33 cellular contexts compared by ENCODE assay signal in the genomic region with DNA sequence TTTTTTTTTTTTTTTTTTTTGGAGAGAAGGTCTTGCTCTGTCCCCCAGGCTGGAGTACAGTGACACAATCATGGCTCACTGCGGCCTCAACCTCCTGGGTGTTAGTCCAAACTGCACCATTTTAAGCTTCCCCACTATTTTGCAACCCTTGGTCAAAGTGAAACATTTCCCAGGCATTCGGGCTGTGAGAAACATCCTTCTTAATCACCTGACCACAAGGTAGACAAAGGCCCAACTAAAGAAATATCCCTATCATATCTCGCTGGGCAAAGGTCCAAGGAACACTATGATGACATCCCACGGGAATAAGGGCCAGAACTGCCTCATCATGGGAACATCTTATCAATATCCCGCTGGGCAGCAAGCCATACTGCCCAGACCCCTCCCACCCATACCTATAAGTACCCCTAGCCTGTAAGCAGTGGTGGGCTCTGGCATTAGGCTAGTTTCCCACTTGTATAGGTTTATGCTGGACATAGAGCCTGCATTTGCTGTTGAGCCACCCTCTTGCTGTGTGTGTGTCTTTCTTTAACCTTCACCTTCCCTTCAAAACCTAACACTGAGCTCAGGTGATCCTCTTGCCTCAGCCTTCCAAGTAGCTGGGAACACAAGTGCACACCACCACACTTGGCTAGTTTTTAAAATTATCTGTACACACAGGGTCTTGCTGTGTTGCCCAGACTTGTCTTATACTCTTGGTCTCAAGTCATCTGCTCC.
DNase-seq lines count a peak whose midpoint lies in the region; ATAC-seq, FAIRE-seq and TF ChIP-seq lines count a peak whose summit lies in the region.
"Had no signal": no experiment of that assay in that cellular context is flagged by ENCODE, and none has a peak within 500 bp of the region (broad histone marks: within the 10 kb centered on the region; RNA-seq: fewer than 3 reads in every experiment).

No MANE protein-coding gene starts in this region.

- H3K27me3 ChIP-seq in breast epithelium: no peaks in the 10 kb centered on the region
- no peaks in the 10 kb centered on the region for H3K27me3 ChIP-seq in bronchial epithelial cell (ENCODE audit: control insufficient read depth, insufficient read depth, low read length)
- no peaks in the 10 kb centered on the region for H3K27me3 ChIP-seq in adrenal gland
- H3K27me3 ChIP-seq: pancreas, right atrium auricular region, vagina had no signal

- no peak overlapping the region for H3K4me3 Mint-ChIP-seq in MCF 10A (ENCODE audit: unreplicated experiment)
- H3K4me3 Mint-ChIP-seq: activated CD8-positive, alpha-beta T cell treated with anti-CD3 and anti-CD28 coated beads for 36 hours; activated naive CD8-positive, alpha-beta T cell treated with anti-CD3 and anti-CD28 coated beads for 36 hours; CD4-positive, CD25-positive, alpha-beta regulatory T cell; central memory CD8-positive, alpha-beta T cell; HFFc6; stimulated activated naive B cell treated with anti-CD40 and anti-IgM and Interleukin-4, amounts not matched to agents 10 μg/mL and 1 μg/mL and 100 μg/mL, for 72 hours had no signal

- H3K4me3 ChIP-seq in breast epithelium (no peak overlapping the region), bronchial epithelial cell (ENCODE audit: low read depth, low read length) (no peak overlapping the region), adrenal gland (no peak overlapping the region)
- H3K4me3 ChIP-seq: GM12878, GM23248, heart right ventricle, pancreas, right atrium auricular region, vagina had no signal

- FAIRE-seq in bronchial epithelial cell (lab: Jason Lieb, UNC): no peak
- FAIRE-seq: astrocyte, GM12878, pancreas had no signal

- no peaks in the 10 kb centered on the region for H3K4me1 ChIP-seq in breast epithelium
- peaks cover 0 to 5% of the 10 kb centered on the region in 2 donors for H3K4me1 ChIP-seq in adrenal gland (replicated peaks in 1 of 2)
- H3K4me1 ChIP-seq: pancreas, right atrium auricular region, vagina had no signal

- H3K36me3 Mint-ChIP-seq in MCF 10A (ENCODE audit: insufficient read depth, unreplicated experiment): no peaks in the 10 kb centered on the region
- H3K36me3 Mint-ChIP-seq: activated naive CD8-positive, alpha-beta T cell treated with anti-CD3 and anti-CD28 coated beads for 36 hours; CD4-positive, CD25-positive, alpha-beta regulatory T cell; stimulated activated naive B cell treated with anti-CD40 and anti-IgM and Interleukin-4, amounts not matched to agents 10 μg/mL and 1 μg/mL and 100 μg/mL, for 72 hours had no signal

- H3K36me3 ChIP-seq in breast epithelium: no peaks in the 10 kb centered on the region
- H3K36me3 ChIP-seq in bronchial epithelial cell (ENCODE audit: control insufficient read depth, insufficient read depth, low read length): no peaks in the 10 kb centered on the region
- H3K36me3 ChIP-seq in adrenal gland (replicated peaks in 1 of 2): no peaks in the 10 kb centered on the region
- H3K36me3 ChIP-seq: heart right ventricle, pancreas, right atrium auricular region, vagina had no signal

- H3K9me3 Mint-ChIP-seq in MCF 10A (ENCODE audit: unreplicated experiment): no peaks in the 10 kb centered on the region
- H3K9me3 Mint-ChIP-seq: activated CD8-positive, alpha-beta T cell treated with anti-CD3 and anti-CD28 coated beads for 36 hours; activated naive CD8-positive, alpha-beta T cell treated with anti-CD3 and anti-CD28 coated beads for 36 hours; central memory CD8-positive, alpha-beta T cell; HFFc6; stimulated activated naive B cell treated with anti-CD40 and anti-IgM and Interleukin-4, amounts not matched to agents 10 μg/mL and 1 μg/mL and 100 μg/mL, for 72 hours had no signal

- ATAC-seq in left lobe of liver: peak; percentile 67
- no peak for ATAC-seq in GM19035 (IDR thresholded peaks at IDR 0.05; ENCODE audit: unreplicated experiment)
- ATAC-seq: activated CD8-positive, alpha-beta T cell treated with anti-CD3 and anti-CD28 coated beads for 36 hours; GM12878; heart right ventricle; left cardiac atrium; pancreas; Right ventricle myocardium inferior; stimulated activated naive B cell treated with anti-CD40 and anti-IgM and Interleukin-4, amounts not matched to agents 10 μg/mL and 1 μg/mL and 100 μg/mL, for 72 hours had no signal

- CTCF ChIA-PET in MCF 10A (lab: Yijun Ruan, JAX): interaction anchor here (0.6 to 1.1 kb wide), 4 partner anchors 9 to 727 kb away, joined by 3 to 6 read pairs (median 4); no protein-coding TSS in a partner anchor

- no peaks in the 10 kb centered on the region for H3K27me3 Mint-ChIP-seq in MCF 10A (ENCODE audit: insufficient read depth, unreplicated experiment)
- H3K27me3 Mint-ChIP-seq: activated CD8-positive, alpha-beta T cell treated with anti-CD3 and anti-CD28 coated beads for 36 hours; activated naive CD8-positive, alpha-beta T cell treated with anti-CD3 and anti-CD28 coated beads for 36 hours had no signal

- DNase-seq in MCF 10A (ENCODE audit: unreplicated experiment) (peak; percentile 92), breast epithelium (ENCODE audit: low spot score in 2 of 2) (no peak), bronchial epithelial cell (ENCODE audit: low read depth) (peak; percentile 99), left lobe of liver (ENCODE audit: low spot score) (no peak), adrenal gland (no peak), NCI-H2171 (lab: John Stamatoyannopoulos, UW) (no peak)
- DNase-seq in stimulated activated naive CD4-positive, alpha-beta T cell (lab: John Stamatoyannopoulos, UW): no peak
- DNase-seq: activated CD4-positive, alpha-beta T cell treated with anti-CD3 and anti-CD28 coated beads for 1 hour; activated CD8-positive, alpha-beta T cell treated with anti-CD3 and anti-CD28 coated beads for 36 hours; activated effector memory CD4-positive, alpha-beta T cell treated with Interleukin-2 at 50 U/mL for 16 hours; activated naive CD8-positive, alpha-beta T cell treated with anti-CD3 and anti-CD28 coated beads for 36 hours; CD4-positive, CD25-positive, alpha-beta regulatory T cell; dermis blood vessel endothelial cell; GM23248; heart right ventricle; HFFc6; left cardiac atrium; NCI-H1417 treated with DMSO at 0.1 percent for 48 hours; NCI-H2081; NCI-H345; NCI-H748 treated with DMSO at 0.1 percent for 48 hours; pancreas; stimulated activated CD4-positive, alpha-beta T cell treated with anti-CD3 and anti-CD28 coated beads, Interleukin-4, amount 100 ng/mL, for 24 hours; stimulated activated naive B cell treated with anti-CD40 and anti-IgM and Interleukin-4, amounts not matched to agents 10 μg/mL and 1 μg/mL and 100 μg/mL, for 72 hours; T-helper 2 cell had no signal

- 77 to 81% (median 78%) methylated on average over 5 of the region's 5 CpGs for WGBS in adrenal gland, 4 donors

- no peak for TF ChIP-seq POLR2A in breast epithelium (IDR thresholded peaks at IDR 0.05)
- no peak for TF ChIP-seq POLR2A in adrenal gland (IDR thresholded peaks at IDR 0.05)

- H3K9me3 ChIP-seq in breast epithelium (no peaks in the 10 kb centered on the region), adrenal gland (replicated peaks in 1 of 3) (no peaks in the 10 kb centered on the region)
- H3K9me3 ChIP-seq: heart right ventricle, pancreas, right atrium auricular region, vagina had no signal

- POLR2A ChIA-PET in MCF 10A (lab: Yijun Ruan, JAX): interaction anchor here (0.6 to 0.9 kb wide), 3 partner anchors 31 to 136 kb away, joined by 3 to 4 read pairs (median 3); no protein-coding TSS in a partner anchor

- BruUV-seq in MCF 10A (replicated peaks; lab: Mats Ljungman, UMichigan): no TSS peak

- peak overlapping the region; percentile 34 for H3K27ac Mint-ChIP-seq in MCF 10A (ENCODE audit: low read depth, unreplicated experiment)
- H3K27ac Mint-ChIP-seq: activated CD8-positive, alpha-beta T cell treated with anti-CD3 and anti-CD28 coated beads for 36 hours; activated naive CD8-positive, alpha-beta T cell treated with anti-CD3 and anti-CD28 coated beads for 36 hours; CD4-positive, CD25-positive, alpha-beta regulatory T cell; HFFc6; stimulated activated naive B cell treated with anti-CD40 and anti-IgM and Interleukin-4, amounts not matched to agents 10 μg/mL and 1 μg/mL and 100 μg/mL, for 72 hours had no signal

- H3K4me1 Mint-ChIP-seq in MCF 10A (ENCODE audit: insufficient read depth, unreplicated experiment): peaks cover 48% of the 10 kb centered on the region
- H3K4me1 Mint-ChIP-seq: activated naive CD8-positive, alpha-beta T cell treated with anti-CD3 and anti-CD28 coated beads for 36 hours; CD4-positive, CD25-positive, alpha-beta regulatory T cell; central memory CD8-positive, alpha-beta T cell had no signal

- intact Hi-C loops in MCF 10A (cut with micrococcal nuclease): loop anchor here (5.0 kb wide), 1 partner anchor 40 kb away; no protein-coding TSS in a partner anchor
- intact Hi-C loops in breast epithelium (cut with DNase I; ENCODE audit: low total_unique reads): loop anchor here (10.0 kb wide), 1 partner anchor 1168 kb away; no protein-coding TSS in a partner anchor
- intact Hi-C loops in adrenal gland (cut with DNase I): no loop called here

- TF ChIP-seq CTCF in MCF 10A (IDR thresholded peaks at IDR 0.05; ENCODE audit: unreplicated experiment) (no peak), breast epithelium (IDR thresholded peaks at IDR 0.05) (no peak), bronchial epithelial cell (IDR thresholded peaks at IDR 0.05; ENCODE audit: insufficient read depth, low read length, severe bottlenecking) (no peak), adrenal gland (IDR thresholded peaks at IDR 0.05) (no peak)

- H3K27ac ChIP-seq in breast epithelium: no peak overlapping the region
- no peak overlapping the region for H3K27ac ChIP-seq in adrenal gland
- H3K27ac ChIP-seq: 22Rv1, GM23248, heart right ventricle, pancreas, right atrium auricular region, vagina had no signal

Comparison
In these comparisons a context has a peak if more than half of its experiments do, and no peak if none do; other contexts are left out.
1. DNase-seq: peak in MCF 10A (single experiment) and bronchial epithelial cell (single experiment); none in breast epithelium (0 of 2), left lobe of liver (single experiment), stimulated activated naive CD4-positive, alpha-beta T cell (0 of 6), adrenal gland (0 of 7) and NCI-H2171 (single experiment).
2. intact Hi-C loops: an anchor here in MCF 10A (5.0 kb wide) and breast epithelium (10.0 kb wide); none called in adrenal gland.